ENCODE assay signal across 14 cellular contexts in the genomic region with DNA sequence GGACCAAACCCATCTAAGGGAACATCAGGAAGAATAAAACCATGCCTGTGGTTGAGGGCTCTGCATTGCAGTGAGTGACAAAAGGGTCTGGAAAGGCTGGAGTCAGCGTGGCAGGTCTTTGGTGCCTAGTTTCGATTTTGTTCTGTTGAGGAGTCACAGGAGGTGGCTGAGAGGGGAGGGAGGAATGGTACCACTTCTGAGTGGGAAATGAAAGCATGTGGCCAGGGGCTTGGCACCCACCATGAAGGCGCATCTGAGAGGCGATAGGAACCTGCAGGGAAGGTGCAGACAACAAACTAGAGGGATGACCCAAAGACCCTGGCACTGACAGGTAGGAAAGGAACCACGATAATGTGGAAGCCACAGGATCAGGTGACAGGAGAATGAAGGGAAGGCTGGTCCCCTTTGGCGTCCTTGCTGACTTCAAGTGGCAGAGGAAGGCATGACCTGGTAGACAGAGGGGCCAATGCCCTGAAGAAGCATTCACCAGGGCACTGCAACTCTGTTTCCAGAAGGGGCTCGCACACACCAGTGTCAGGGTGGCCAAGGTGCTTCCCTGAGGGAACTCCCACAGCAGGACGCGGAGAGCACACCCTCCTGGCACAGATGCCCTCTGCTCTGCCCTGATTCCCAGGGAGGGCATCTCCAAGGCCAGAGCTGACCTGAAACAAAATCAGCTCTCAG. TPM values are rescaled to one million over a fixed set of nuclear protein-coding genes. Genes with fewer than 3 reads are reported as not detected.
DNase-seq lines count a peak whose midpoint lies in the region; ATAC-seq, FAIRE-seq and TF ChIP-seq lines count a peak whose summit lies in the region.
"Had no signal": no experiment of that assay in that cellular context is flagged by ENCODE, and none has a peak within 500 bp of the region (broad histone marks: within the 10 kb centered on the region; RNA-seq: fewer than 3 reads in every experiment).

No MANE protein-coding gene starts in this region.

- H3K4me1 Mint-ChIP-seq in CD14-positive monocyte = peaks cover 73% of the 10 kb centered on the region

- H4K20me1 ChIP-seq in osteoblast (ENCODE audit: insufficient read depth, low read length) = peaks cover 8% of the 10 kb centered on the region

- H2AFZ ChIP-seq in osteoblast (ENCODE audit: low read length) = no peak overlapping the region

- POLR2A ChIA-PET in A549 (lab: Yijun Ruan, JAX) = no interaction called here

- no peak overlapping the region for H3K4me2 ChIP-seq in A549
- no peak overlapping the region for H3K4me2 ChIP-seq in osteoblast (ENCODE audit: insufficient read depth, low read length)

- H3K9me3 ChIP-seq in A549 (peaks cover 10% of the 10 kb centered on the region; the same call in 1 of the 3 replicates), osteoblast (ENCODE audit: low read depth, low read length) (no peaks in the 10 kb centered on the region)

- FAIRE-seq in A549 (lab: Jason Lieb, UNC) = no peak
- FAIRE-seq: GM12892 had no signal

- peak overlapping the region; percentile 41 to 77; a peak in 3 of 6 replicates for H3K27ac ChIP-seq in A549
- H3K27ac ChIP-seq in brain microvascular endothelial cell = peak overlapping the region; percentile 99
- H3K27ac ChIP-seq in osteoblast (ENCODE audit: low read depth, low read length) = peak overlapping the region; percentile 99

- H3K79me2 ChIP-seq in osteoblast (ENCODE audit: insufficient read depth, low read length) = peaks cover 85% of the 10 kb centered on the region

- peak overlapping the region in 1 of 2 donors; percentile 21 for H3K4me3 Mint-ChIP-seq in CD14-positive monocyte
- H3K4me3 Mint-ChIP-seq: activated T-cell treated with anti-CD3 and anti-CD28 coated beads, Interleukin-2, amount 50 U/mL, for 4 hours had no signal

- intact Hi-C loops in CD14-positive monocyte (cut with micrococcal nuclease) = loop anchor here in 1 of 2 donors (10.0 kb wide), 1 partner anchor 91 kb away; no protein-coding TSS in a partner anchor

- no peak for TF ChIP-seq RAD21 in A549 (conservative IDR thresholded peaks at IDR 0.05 in 1 of 2, IDR thresholded peaks at IDR 0.05 in 1 of 2)

- TF ChIP-seq POLR2A in A549 (IDR thresholded peaks at IDR 0.05; ENCODE audit: low read length) = no peak

- peaks cover 76% of the 10 kb centered on the region for H3K4me1 ChIP-seq in A549
- H3K4me1 ChIP-seq in osteoblast (ENCODE audit: insufficient read depth, low read length) = peaks cover 75% of the 10 kb centered on the region

- peaks cover 49 to 62% of the 10 kb centered on the region in 2 donors for H3K36me3 Mint-ChIP-seq in CD14-positive monocyte

- H3K4me3 ChIP-seq in A549 (no peak overlapping the region), brain microvascular endothelial cell (ENCODE audit: low read depth, low read length) (no peak overlapping the region), osteoblast (ENCODE audit: insufficient read depth, low read length) (no peak overlapping the region)

- CTCF ChIA-PET in A549 (lab: Yijun Ruan, JAX) = interaction anchor here (1.1 to 3.4 kb wide), 2 partner anchors 16 to 21 kb away, joined by 3 to 13 read pairs; no protein-coding TSS in a partner anchor

- ATAC-seq in A549 (no peak), HG02884 (IDR thresholded peaks at IDR 0.05; ENCODE audit: unreplicated experiment) (no peak), HG02588 (IDR thresholded peaks at IDR 0.05; ENCODE audit: unreplicated experiment) (no peak), GM21529 (IDR thresholded peaks at IDR 0.05; ENCODE audit: unreplicated experiment) (no peak)
- ATAC-seq: activated T-cell treated with anti-CD3 and anti-CD28 coated beads, Interleukin-2, amount 50 U/mL, for 4 hours had no signal

- H3K27me3 ChIP-seq in brain microvascular endothelial cell (replicated peaks) (no peaks in the 10 kb centered on the region), osteoblast (ENCODE audit: insufficient read depth, low read length) (no peaks in the 10 kb centered on the region)

- peaks cover 0 to 2% (median 0%) of the 10 kb centered on the region in 3 donors for H3K27me3 Mint-ChIP-seq in CD14-positive monocyte (ENCODE audit: low read depth in 3 of 3)

- DNase-seq in A549 (ENCODE audit: low read depth in 1 of 2, low spot score in 1 of 2) (no peak), CD14-positive monocyte (ENCODE audit: low spot score) (no peak), brain microvascular endothelial cell (no peak), osteoblast (ENCODE audit: insufficient read length, low spot score, missing footprints) (no peak), NCI-H2196 treated with DMSO at 0.1 percent for 48 hours (lab: John Stamatoyannopoulos, UW; ENCODE audit: unreplicated experiment) (no peak)
- DNase-seq: activated T-cell treated with anti-CD3 and anti-CD28 coated beads, Interleukin-2, amount 50 U/mL, for 4 hours; CD4-positive, CD25-positive, alpha-beta regulatory T cell; effector CD4-positive, alpha-beta T cell; midbrain; NCI-H345 had no signal

- TF ChIP-seq EP300 in A549 (IDR thresholded peaks at IDR 0.05) = no peak

- in situ Hi-C loops in brain microvascular endothelial cell (cut with HindIII; ENCODE audit: low pct_ligation_motif_present, low sequenced_read_pairs) = no loop called here

- H3K36me3 ChIP-seq in brain microvascular endothelial cell (replicated peaks) (no peaks in the 10 kb centered on the region), osteoblast (ENCODE audit: insufficient read depth, low read length) (peaks cover 4% of the 10 kb centered on the region)

- peak overlapping the region in 6 of 7 donors; percentile 32 to 85 (median 44) for H3K27ac Mint-ChIP-seq in CD14-positive monocyte

- WGBS in A549 (ENCODE audit: missing lambda C conversion rate) = 91% methylated on average over 9 of the region's 9 CpGs

- TF ChIP-seq CTCF in A549 (IDR thresholded peaks at IDR 0.05) (no peak), CD14-positive monocyte (IDR thresholded peaks at IDR 0.05) (no peak), brain microvascular endothelial cell (IDR thresholded peaks at IDR 0.05; ENCODE audit: low read depth, low read length, missing control alignments) (no peak), osteoblast (IDR thresholded peaks at IDR 0.05; ENCODE audit: extremely low read depth, low read depth, low read length) (no peak)

- H3K9me3 Mint-ChIP-seq in CD14-positive monocyte = peaks cover 0 to 5% (median 4%) of the 10 kb centered on the region in 7 donors
- H3K9me3 Mint-ChIP-seq: activated T-cell treated with anti-CD3 and anti-CD28 coated beads, Interleukin-2, amount 50 U/mL, for 4 hours; CD4-positive, CD25-positive, alpha-beta regulatory T cell had no signal

TF ChIP-seq in A549, 52 proteins besides CTCF, POLR2A, EP300 and RAD21:
- TF ChIP-seq MAZ (IDR thresholded peaks at IDR 0.05; ENCODE audit: borderline replicate concordance, low read depth, low read length) = no peak
- TF ChIP-seq FOSL2 (IDR thresholded peaks at IDR 0.05) = no peak
- no peak for TF ChIP-seq FOSL2 (CRISPR knock-in tag; IDR thresholded peaks at IDR 0.05)
- TF ChIP-seq, protein P1, sequence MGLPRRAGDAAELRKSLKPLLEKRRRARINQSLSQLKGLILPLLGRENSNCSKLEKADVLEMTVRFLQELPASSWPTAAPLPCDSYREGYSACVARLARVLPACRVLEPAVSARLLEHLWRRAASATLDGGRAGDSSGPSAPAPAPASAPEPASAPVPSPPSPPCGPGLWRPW (IDR thresholded peaks at IDR 0.05) = no peak

RNA-seq across cellular contexts. Expression of a gene that starts 41.7 kb away (rescaled TPM):
- 12.1 and 16.3 TPM in 2 replicates for polyA plus RNA-seq in A549 (2011; rRNA removed)
- polyA plus RNA-seq in A549 (2012; cell fraction: cytosol; rRNA removed) = 10.1 and 13.5 TPM in 2 replicates
- 9.9 and 11.2 TPM in 2 replicates for polyA plus RNA-seq in A549 (2012; cell fraction: nucleus; rRNA removed)
- polyA plus RNA-seq in A549 (2017; fragmentation: RNase III; extraction: RNeasy Plus Mini Kit Qiagen cat#74134 plus additional on column Dnase treatment) = 10.5 to 13.1 TPM (median 11.3 TPM) in 3 replicates
- 32.7 and 34.1 TPM in 2 replicates for polyA minus RNA-seq in A549 (2011; rRNA and poly(A)+ RNA removed)
- 1 to 10 TPM; 1.6 to 3.0 TPM for polyA plus RNA-seq in CD14-positive monocyte
- 12.7 and 13.3 TPM in 2 replicates for total RNA-seq in osteoblast
